Comparison of ENCODE assay signal across 10 cellular contexts in the genomic region with DNA sequence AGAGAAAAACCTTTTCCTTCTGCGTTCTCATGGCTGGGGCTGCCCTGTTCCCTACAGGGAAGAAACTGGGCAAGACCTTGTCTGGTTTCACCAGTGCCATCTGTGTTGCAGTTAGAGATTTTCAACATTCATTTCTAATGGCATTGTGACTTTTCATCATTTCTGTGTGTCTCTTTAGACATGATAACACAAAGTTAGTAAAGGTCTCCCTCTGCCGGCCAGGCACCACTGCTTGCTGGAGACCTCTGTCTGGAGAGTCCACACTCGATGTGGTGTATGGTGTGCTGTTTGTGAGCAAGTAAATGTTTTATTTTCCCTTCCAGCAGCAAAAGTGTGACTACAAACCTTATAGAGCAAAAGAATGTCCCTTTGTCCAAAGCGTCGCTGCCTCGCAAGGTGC.
DNase-seq lines count a peak whose midpoint lies in the region; ATAC-seq, FAIRE-seq and TF ChIP-seq lines count a peak whose summit lies in the region.
"Had no signal": no experiment of that assay in that cellular context is flagged by ENCODE, and none has a peak within 500 bp of the region (broad histone marks: within the 10 kb centered on the region; RNA-seq: fewer than 3 reads in every experiment).

No MANE protein-coding gene starts in this region.

- H3K4me1 ChIP-seq in RWPE2 (ENCODE audit: insufficient read depth, poor library complexity, severe bottlenecking): no peaks in the 10 kb centered on the region

- H3K36me3 ChIP-seq in RWPE2 (ENCODE audit: low read depth): no peaks in the 10 kb centered on the region
- H3K36me3 ChIP-seq: cardiac muscle cell had no signal

- FAIRE-seq in HTR-8/SVneo (lab: Jason Lieb, UNC): no peak

- TF ChIP-seq CTCF in C4-2B (conservative IDR thresholded peaks at IDR 0.05): peak; percentile 77
- TF ChIP-seq CTCF in RWPE2 (IDR thresholded peaks at IDR 0.05; ENCODE audit: poor library complexity, severe bottlenecking): peak; percentile 25
- no peak for TF ChIP-seq CTCF in GM13977 (IDR thresholded peaks at IDR 0.05; ENCODE audit: extremely low read depth, insufficient read depth, missing control alignments)

- H3K9me3 ChIP-seq in RWPE2 (ENCODE audit: severe bottlenecking): peaks cover 14% of the 10 kb centered on the region

- DNase-seq in HTR-8/SVneo (ENCODE audit: insufficient read length, low spot score): peak; percentile 9
- DNase-seq in RWPE2 (ENCODE audit: low spot score): no peak
- DNase-seq in left kidney (ENCODE audit: low read depth, low spot score): peak; percentile 57
- no peak for DNase-seq in GM13977 (ENCODE audit: low spot score)
- DNase-seq: stimulated activated CD4-positive, alpha-beta T cell treated with anti-CD3 and anti-CD28 coated beads, Interleukin-4, amount 100 ng/mL, for 4 hours had no signal

- H3K27ac ChIP-seq in C4-2B (no peak overlapping the region), RWPE2 (ENCODE audit: poor library complexity, severe bottlenecking) (no peak overlapping the region)
- H3K27ac ChIP-seq: cardiac muscle cell had no signal

- H3K27me3 ChIP-seq in RWPE2 (ENCODE audit: insufficient read depth, poor library complexity, severe bottlenecking): peaks cover 18% of the 10 kb centered on the region
- H3K27me3 ChIP-seq: cardiac muscle cell had no signal

- ATAC-seq in RWPE2 (ENCODE audit: low read depth) (peak; percentile 51; the same call in 2 of the 3 replicates), HG02973 (IDR thresholded peaks at IDR 0.05; ENCODE audit: unreplicated experiment) (no peak), HG03175 (IDR thresholded peaks at IDR 0.05; ENCODE audit: unreplicated experiment) (no peak), GM21737 (IDR thresholded peaks at IDR 0.05; ENCODE audit: unreplicated experiment) (no peak)

- H3K4me3 ChIP-seq in RWPE2 (ENCODE audit: severe bottlenecking): no peak overlapping the region
- H3K4me3 ChIP-seq: cardiac muscle cell had no signal

- in situ Hi-C loops in GM13977 (cut with MboI; ENCODE audit: low pct_unique_long_range_greater_than_20kb, low sequenced_read_pairs, unreplicated experiment): no loop called here

Comparison
In these comparisons a context has a peak if more than half of its experiments do, and no peak if none do; other contexts are left out.
1. DNase-seq: peak in HTR-8/SVneo (single experiment) and left kidney (single experiment); none in RWPE2 (single experiment) and GM13977 (single experiment).